ENCODE assay signal across 22 cellular contexts in the genomic region with DNA sequence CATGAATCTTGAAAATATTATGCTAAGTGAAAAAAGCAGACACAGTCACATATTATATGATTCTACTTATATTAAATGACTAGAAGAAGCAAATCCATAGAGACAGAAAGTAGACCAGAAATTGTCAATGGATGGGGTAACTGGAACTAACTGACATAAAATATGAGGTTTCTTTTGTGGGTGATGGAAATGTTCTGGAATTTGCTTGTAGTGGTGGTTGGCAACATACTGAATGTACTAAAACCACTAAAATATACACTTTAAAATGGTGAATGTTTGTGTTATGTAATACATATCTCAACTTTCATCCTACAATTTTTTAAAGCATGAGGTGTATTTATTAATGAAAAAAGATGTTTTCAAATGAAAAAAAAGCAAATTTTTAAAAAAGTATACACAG. TPM values are rescaled to one million over a fixed set of nuclear protein-coding genes. Genes with fewer than 3 reads are reported as not detected.
A peak's percentile ranks its signal among the peaks of the same experiment; 100 is the strongest.
DNase-seq lines count a peak whose midpoint lies in the region; ATAC-seq and TF ChIP-seq lines count a peak whose summit lies in the region.
"Had no signal": no experiment of that assay in that cellular context is flagged by ENCODE, and none has a peak within 500 bp of the region (broad histone marks: within the 10 kb centered on the region; RNA-seq: fewer than 3 reads in every experiment).

No MANE protein-coding gene starts in this region.

- H3K4me1 ChIP-seq in testis: no peaks in the 10 kb centered on the region
- H3K4me1 ChIP-seq: prostate gland had no signal

- TF ChIP-seq CTCF in choroid plexus epithelial cell (conservative IDR thresholded peaks at IDR 0.05; ENCODE audit: low read depth, low read length): no peak
- TF ChIP-seq CTCF in testis (IDR thresholded peaks at IDR 0.05): no peak

- H3K9me3 ChIP-seq in testis: no peaks in the 10 kb centered on the region
- H3K9me3 ChIP-seq: adrenal gland, lower lobe of right lung, MG63, neutrophil, prostate gland, upper lobe of right lung had no signal

- H3K4me3 Mint-ChIP-seq in activated CD4-positive, alpha-beta T cell treated with anti-CD3 and anti-CD28 coated beads for 36 hours: no peak overlapping the region
- H3K4me3 Mint-ChIP-seq in T-cell (peak overlapping the region in 1 of 3 donors; percentile 53), memory B cell (no peak overlapping the region), immature natural killer cell (peak overlapping the region in 2 of 5 donors; percentile 6 to 7)
- H3K4me3 Mint-ChIP-seq: activated CD4-positive, alpha-beta T cell treated with anti-CD3 and anti-CD28 coated beads, Interleukin-2, amount 10 ng/mL, durations not matched to agents 7 days and 5 days had no signal

- H3K36me3 ChIP-seq in testis (ENCODE audit: low read depth, missing control alignments): no peaks in the 10 kb centered on the region
- H3K36me3 ChIP-seq: adrenal gland, lower lobe of right lung, MG63, neutrophil, prostate gland, upper lobe of right lung had no signal

- peak overlapping the region; percentile 25 for H3K27ac Mint-ChIP-seq in activated CD4-positive, alpha-beta T cell treated with anti-CD3 and anti-CD28 coated beads for 36 hours
- H3K27ac Mint-ChIP-seq in T-cell: peak overlapping the region; percentile 19 to 49
- H3K27ac Mint-ChIP-seq in memory B cell: peak overlapping the region; percentile 68
- peak overlapping the region in 3 of 6 donors; percentile 23 to 58 (median 39) for H3K27ac Mint-ChIP-seq in immature natural killer cell
- H3K27ac Mint-ChIP-seq: activated CD4-positive, alpha-beta T cell treated with anti-CD3 and anti-CD28 coated beads, Interleukin-2, amount 10 ng/mL, durations not matched to agents 7 days and 5 days had no signal

- intact Hi-C loops in activated CD4-positive, alpha-beta T cell treated with anti-CD3 and anti-CD28 coated beads for 36 hours (cut with DNase I, micrococcal nuclease): no loop called here
- intact Hi-C loops in testis (cut with DNase I; ENCODE audit: low total_unique reads): no loop called here

- DNase-seq in activated CD4-positive, alpha-beta T cell treated with anti-CD3 and anti-CD28 coated beads for 36 hours: no peak
- DNase-seq in activated CD4-positive, alpha-beta T cell treated with anti-CD3 and anti-CD28 coated beads, Interleukin-2, amount 50 U/mL, for 48 hours: no peak
- DNase-seq in T-cell: no peak
- peak; percentile 54 for DNase-seq in choroid plexus epithelial cell (ENCODE audit: low read depth)
- DNase-seq in memory B cell (ENCODE audit: low spot score in 2 of 2): no peak
- no peak for DNase-seq in testis
- DNase-seq in immature natural killer cell: no peak
- no peak for DNase-seq in stimulated activated CD4-positive, alpha-beta T cell treated with anti-CD3 and anti-CD28 coated beads, Interleukin-2, amount 100 ng/mL, for 24 hours
- DNase-seq: activated CD4-positive, alpha-beta T cell treated with anti-CD3 and anti-CD28 coated beads, Interleukin-2, amount 10 ng/mL, durations not matched to agents 7 days and 5 days; adrenal gland; kidney glomerular epithelial cell; lower lobe of right lung; MG63; NCI-H2029 treated with DMSO at 0.1 percent for 48 hours; NCI-H345; NCI-H82; upper lobe of right lung had no signal

- peaks cover 76% of the 10 kb centered on the region for H3K4me1 Mint-ChIP-seq in activated CD4-positive, alpha-beta T cell treated with anti-CD3 and anti-CD28 coated beads for 36 hours
- peaks cover 88 to 97% (median 93%) of the 10 kb centered on the region in 3 donors for H3K4me1 Mint-ChIP-seq in T-cell
- peaks cover 42% of the 10 kb centered on the region for H3K4me1 Mint-ChIP-seq in memory B cell
- H3K4me1 Mint-ChIP-seq in immature natural killer cell: peaks cover 94 to 100% of the 10 kb centered on the region in 2 donors

- H3K36me3 Mint-ChIP-seq in activated CD4-positive, alpha-beta T cell treated with anti-CD3 and anti-CD28 coated beads for 36 hours (ENCODE audit: low read depth): peaks cover 15% of the 10 kb centered on the region
- H3K36me3 Mint-ChIP-seq in T-cell (peaks cover 12% of the 10 kb centered on the region), memory B cell (peaks cover 7% of the 10 kb centered on the region), immature natural killer cell (peaks cover 0 to 3% (median 0%) of the 10 kb centered on the region in 3 donors)

- H3K9me3 Mint-ChIP-seq in activated CD4-positive, alpha-beta T cell treated with anti-CD3 and anti-CD28 coated beads for 36 hours (ENCODE audit: low read depth): no peaks in the 10 kb centered on the region
- no peaks in the 10 kb centered on the region for H3K9me3 Mint-ChIP-seq in T-cell
- H3K9me3 Mint-ChIP-seq in memory B cell: no peaks in the 10 kb centered on the region
- H3K9me3 Mint-ChIP-seq in immature natural killer cell: no peaks in the 10 kb centered on the region
- H3K9me3 Mint-ChIP-seq: activated CD4-positive, alpha-beta T cell treated with anti-CD3 and anti-CD28 coated beads, Interleukin-2, amount 10 ng/mL, durations not matched to agents 7 days and 5 days had no signal

- no peak for TF ChIP-seq POLR2A in testis (IDR thresholded peaks at IDR 0.05)

- H3K27me3 ChIP-seq in testis: no peaks in the 10 kb centered on the region
- H3K27me3 ChIP-seq: adrenal gland, MG63, neutrophil, upper lobe of right lung had no signal

- H3K27ac ChIP-seq in testis: no peak overlapping the region
- H3K27ac ChIP-seq: 22Rv1, adrenal gland, epithelial cell of prostate, lower lobe of right lung, prostate gland, upper lobe of right lung, VCaP had no signal

- CTCF ChIA-PET in activated CD4-positive, alpha-beta T cell treated with anti-CD3 and anti-CD28 coated beads for 36 hours (lab: Charles Lee): interaction anchor here (0.8 kb wide), 1 partner anchor 13 kb away, joined by 3 read pairs; no protein-coding TSS in a partner anchor
- CTCF ChIA-PET in T-cell (lab: Charles Lee): no interaction called here

- H3K4me3 ChIP-seq in choroid plexus epithelial cell (ENCODE audit: low read depth, low read length) (no peak overlapping the region), testis (no peak overlapping the region)
- H3K4me3 ChIP-seq: adrenal gland, lower lobe of right lung, MG63, prostate gland, upper lobe of right lung had no signal

- H3K27me3 Mint-ChIP-seq in activated CD4-positive, alpha-beta T cell treated with anti-CD3 and anti-CD28 coated beads for 36 hours: no peaks in the 10 kb centered on the region
- H3K27me3 Mint-ChIP-seq in T-cell (no peaks in the 10 kb centered on the region), memory B cell (no peaks in the 10 kb centered on the region), immature natural killer cell (ENCODE audit: low read depth in 3 of 3) (peaks cover 2 to 13% (median 12%) of the 10 kb centered on the region in 3 donors)
- H3K27me3 Mint-ChIP-seq: activated CD4-positive, alpha-beta T cell treated with anti-CD3 and anti-CD28 coated beads, Interleukin-2, amount 10 ng/mL, durations not matched to agents 7 days and 5 days had no signal

- POLR2A ChIA-PET in activated CD4-positive, alpha-beta T cell treated with anti-CD3 and anti-CD28 coated beads for 36 hours (lab: Charles Lee): no interaction called here
- POLR2A ChIA-PET in T-cell (lab: Charles Lee): interaction anchor here in 1 of 2 donors (1.0 kb wide), 1 partner anchor 24 kb away, joined by 3 read pairs; no protein-coding TSS in a partner anchor

- ATAC-seq in activated CD4-positive, alpha-beta T cell treated with anti-CD3 and anti-CD28 coated beads for 36 hours: no peak
- ATAC-seq in T-cell (replicated peaks in 1 of 4) (no peak), memory B cell (ENCODE audit: low read depth) (no peak)
- ATAC-seq: lower lobe of right lung, upper lobe of right lung had no signal

RNA-seq across cellular contexts. Expression of a gene that starts 14.7 kb away (rescaled TPM):
- total RNA-seq in activated CD4-positive, alpha-beta T cell treated with anti-CD3 and anti-CD28 coated beads for 36 hours: 100 to 1,000 TPM; 111 to 122 TPM
- total RNA-seq in T-cell (100 to 1,000 TPM; 159 to 207 (median 170) TPM), testis (10 to 100 TPM; 21.0 to 25.7 TPM)
- polyA plus RNA-seq in testis (ENCODE audit: insufficient read depth, low read depth, low replicate concordance) (23.1 TPM), immature natural killer cell (10 to 100 TPM; 26.0 to 61.8 (median 46.4) TPM)

RNA-seq across cellular contexts. Expression of a gene that starts 58.2 kb away (rescaled TPM):
- total RNA-seq in activated CD4-positive, alpha-beta T cell treated with anti-CD3 and anti-CD28 coated beads for 36 hours: 10 to 100 TPM; 61.1 to 70.6 TPM
- total RNA-seq in T-cell (10 to 100 TPM; 16.9 to 27.2 (median 21.0) TPM), testis (10 to 100 TPM; 16.6 to 17.9 TPM)
- polyA plus RNA-seq in testis (ENCODE audit: insufficient read depth, low read depth, low replicate concordance) (11.5 TPM), immature natural killer cell (10 to 100 TPM; 18.1 to 33.2 (median 24.4) TPM)

Comparison
In these comparisons a context has a peak if more than half of its experiments do, and no peak if none do; other contexts are left out.
1. RNA of a gene that starts 14.7 kb away (total RNA-seq): 159 to 207 TPM in T-cell and 111 to 122 TPM in activated CD4-positive, alpha-beta T cell treated with anti-CD3 and anti-CD28 coated beads for 36 hours; 21.0 to 25.7 TPM in testis; every median in the first group is over 4 times any median in the second.